In the genomic region with DNA sequence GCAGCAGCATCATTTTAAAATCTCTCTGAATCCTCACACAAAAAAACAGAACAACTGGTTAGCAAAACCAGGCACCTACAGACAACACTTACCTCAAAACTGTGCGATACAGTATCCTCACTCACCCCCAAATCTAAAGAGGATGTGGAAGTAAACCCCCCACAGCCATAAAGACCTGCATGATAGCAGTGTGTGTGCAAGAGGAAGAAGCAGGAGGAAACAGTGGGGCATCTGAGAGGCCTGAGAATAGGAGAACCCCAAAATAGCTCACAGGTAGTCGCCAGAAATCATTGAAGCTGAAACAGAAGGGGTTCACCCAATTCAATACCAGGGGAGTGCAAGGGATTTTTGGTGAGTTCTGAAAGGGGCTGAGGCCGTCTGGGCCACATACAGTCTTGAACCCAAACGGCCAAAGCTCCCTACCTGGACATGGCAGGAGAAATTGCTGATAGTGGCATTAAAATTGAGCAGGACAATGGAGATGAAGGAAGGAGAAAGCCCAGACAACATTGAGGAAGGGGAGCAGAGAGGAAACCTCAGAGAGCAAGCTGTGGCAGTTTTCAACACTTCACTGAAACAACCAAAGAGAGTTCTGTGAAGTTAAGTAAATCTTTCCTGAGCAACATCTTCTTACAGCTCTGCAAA, we compare ENCODE assay signal across 17 cellular contexts.
A peak's percentile ranks its signal among the peaks of the same experiment; 100 is the strongest.
DNase-seq lines count a peak whose midpoint lies in the region; ATAC-seq, FAIRE-seq and TF ChIP-seq lines count a peak whose summit lies in the region.
"Had no signal": no experiment of that assay in that cellular context is flagged by ENCODE, and none has a peak within 500 bp of the region (broad histone marks: within the 10 kb centered on the region; RNA-seq: fewer than 3 reads in every experiment).

No MANE protein-coding gene starts in this region.

- no peaks in the 10 kb centered on the region for H3K4me1 ChIP-seq in effector memory CD4-positive, alpha-beta T cell (ENCODE audit: control insufficient read depth, insufficient read depth, low read length, poor library complexity, severe bottlenecking)
- H3K4me1 ChIP-seq: breast epithelium, HAP-1 had no signal

- H3K4me3 Mint-ChIP-seq in IgD-negative memory B cell = peak overlapping the region in 3 of 4 donors; percentile 3 to 53 (median 49)
- H3K4me3 Mint-ChIP-seq: stimulated activated naive CD8-positive, alpha-beta T cell treated with anti-CD3 and anti-CD28 coated beads, Interleukin-15, amount 100 ng/mL, for 72 hours had no signal

- peaks cover 10% of the 10 kb centered on the region for H3K36me3 Mint-ChIP-seq in IgD-negative memory B cell

- DNase-seq in GM12892 (ENCODE audit: insufficient read length) (no peak), MG63 (no peak), NCI-H510A treated with DMSO at 0.1 percent for 48 hours (lab: John Stamatoyannopoulos, UW) (no peak), RWPE1 (ENCODE audit: low spot score) (no peak)
- no peak for DNase-seq in effector memory CD4-positive, alpha-beta T cell
- DNase-seq: activated naive CD4-positive, alpha-beta T cell treated with Interleukin-2 at 50 U/mL for 16 hours; DMS 273 treated with DMSO at 0.1 percent for 48 hours; NCI-H2227 treated with DMSO at 0.1 percent for 48 hours; stimulated activated CD4-positive, alpha-beta T cell treated with anti-CD3 and anti-CD28 coated beads, Interleukin-4, amount 100 ng/mL, for 24 hours; stimulated activated naive CD8-positive, alpha-beta T cell treated with anti-CD3 and anti-CD28 coated beads, Interleukin-15, amount 100 ng/mL, for 72 hours; T-helper 9 cell had no signal

- peak; percentile 27 for FAIRE-seq in GM12892 (lab: Jason Lieb, UNC)
- FAIRE-seq: endometrium had no signal

- peaks cover 23 to 25% (median 24%) of the 10 kb centered on the region in 3 donors for H3K4me1 Mint-ChIP-seq in IgD-negative memory B cell
- H3K4me1 Mint-ChIP-seq: stimulated activated naive CD8-positive, alpha-beta T cell treated with anti-CD3 and anti-CD28 coated beads, Interleukin-15, amount 100 ng/mL, for 72 hours had no signal

- H3K9me3 ChIP-seq in MG63 = no peaks in the 10 kb centered on the region
- no peaks in the 10 kb centered on the region for H3K9me3 ChIP-seq in effector memory CD4-positive, alpha-beta T cell (ENCODE audit: control insufficient read depth, low read length)
- H3K9me3 ChIP-seq: breast epithelium, HAP-1 had no signal

- H3K9me3 Mint-ChIP-seq in IgD-negative memory B cell = no peaks in the 10 kb centered on the region
- H3K9me3 Mint-ChIP-seq: stimulated activated naive CD8-positive, alpha-beta T cell treated with anti-CD3 and anti-CD28 coated beads, Interleukin-15, amount 100 ng/mL, for 72 hours had no signal

- POLR2A ChIA-PET in RWPE1 (lab: Yijun Ruan, JAX; ENCODE audit: low non-redundant PET) = no interaction called here

- H3K4me3 ChIP-seq in MG63 = no peak overlapping the region
- no peak overlapping the region for H3K4me3 ChIP-seq in effector memory CD4-positive, alpha-beta T cell (ENCODE audit: insufficient read depth, low read depth, low read length, poor library complexity, severe bottlenecking)
- H3K4me3 ChIP-seq: breast epithelium, HAP-1 had no signal

- TF ChIP-seq CTCF in RWPE1 (conservative IDR thresholded peaks at IDR 0.05; ENCODE audit: low read depth) = no peak

- ATAC-seq in GM19328 (IDR thresholded peaks at IDR 0.05; ENCODE audit: unreplicated experiment) = peak; percentile 64
- peak; percentile 74 for ATAC-seq in HG02678 (IDR thresholded peaks at IDR 0.05; ENCODE audit: unreplicated experiment)
- ATAC-seq: stimulated activated naive CD8-positive, alpha-beta T cell treated with anti-CD3 and anti-CD28 coated beads, Interleukin-15, amount 100 ng/mL, for 72 hours had no signal

- TF ChIP-seq POLR2A in GM12892 (IDR thresholded peaks at IDR 0.05; ENCODE audit: low read depth, low read length) = no peak

- CTCF ChIA-PET in RWPE1 (lab: Yijun Ruan, JAX) = interaction anchor here (0.6 to 0.7 kb wide), 3 partner anchors 15 to 233 kb away, joined by 3 read pairs; no protein-coding TSS in a partner anchor

- no peaks in the 10 kb centered on the region for H3K27me3 ChIP-seq in MG63
- no peaks in the 10 kb centered on the region for H3K27me3 ChIP-seq in effector memory CD4-positive, alpha-beta T cell (replicated peaks; ENCODE audit: control insufficient read depth, insufficient read depth, low read length, poor library complexity, severe bottlenecking)
- H3K27me3 ChIP-seq: breast epithelium had no signal

- H3K36me3 ChIP-seq in MG63 = no peaks in the 10 kb centered on the region
- H3K36me3 ChIP-seq in effector memory CD4-positive, alpha-beta T cell (ENCODE audit: control insufficient read depth, insufficient read depth, low read length) = peaks cover 4% of the 10 kb centered on the region
- H3K36me3 ChIP-seq: breast epithelium, HAP-1 had no signal

- peak overlapping the region in 1 of 3 donors; percentile 86 for H3K27ac Mint-ChIP-seq in IgD-negative memory B cell

- H3K27me3 Mint-ChIP-seq in IgD-negative memory B cell = no peaks in the 10 kb centered on the region
- H3K27me3 Mint-ChIP-seq: stimulated activated naive CD8-positive, alpha-beta T cell treated with anti-CD3 and anti-CD28 coated beads, Interleukin-15, amount 100 ng/mL, for 72 hours had no signal

- no peak overlapping the region for H3K27ac ChIP-seq in effector memory CD4-positive, alpha-beta T cell (ENCODE audit: insufficient read depth, low read length, poor library complexity, severe bottlenecking)
- no peak overlapping the region for H3K27ac ChIP-seq in RWPE1
- H3K27ac ChIP-seq: breast epithelium had no signal
